20 cellular contexts compared by ENCODE assay signal in the genomic region with DNA sequence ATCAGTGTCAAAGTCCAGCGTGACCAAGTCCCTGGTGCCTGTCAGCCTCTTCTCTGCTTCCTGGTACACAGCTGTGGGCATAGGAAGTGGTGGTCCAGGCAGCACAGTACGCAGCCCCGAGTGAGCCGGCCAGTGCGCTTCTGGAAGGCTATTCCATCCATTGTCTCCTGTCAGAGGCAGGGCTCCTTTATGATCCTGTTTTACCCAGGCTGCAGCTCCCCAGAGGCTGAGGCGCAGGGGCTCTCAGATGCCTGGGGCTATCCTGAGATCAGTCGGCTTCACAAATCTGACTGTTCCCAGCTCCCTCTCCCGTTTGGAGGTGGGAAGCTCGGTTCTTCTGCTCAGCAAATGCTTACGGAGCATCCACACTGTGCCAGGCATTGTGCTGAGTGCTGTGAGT.
A peak's percentile ranks its signal among the peaks of the same experiment; 100 is the strongest.
DNase-seq lines count a peak whose midpoint lies in the region; ATAC-seq and TF ChIP-seq lines count a peak whose summit lies in the region.
"Had no signal": no experiment of that assay in that cellular context is flagged by ENCODE, and none has a peak within 500 bp of the region (broad histone marks: within the 10 kb centered on the region; RNA-seq: fewer than 3 reads in every experiment).

No MANE protein-coding gene starts in this region.

- ATAC-seq in central memory CD8-positive, alpha-beta T cell (replicated peaks; ENCODE audit: extremely low read depth, poor library complexity, severe bottlenecking): no peak
- no peak for ATAC-seq in stimulated activated naive B cell treated with anti-CD40 and anti-IgM and Interleukin-4, amounts not matched to agents 10 μg/mL and 1 μg/mL and 100 μg/mL, for 72 hours (replicated peaks)
- ATAC-seq in HG02973 (IDR thresholded peaks at IDR 0.05; ENCODE audit: unreplicated experiment) (no peak), GM21737 (IDR thresholded peaks at IDR 0.05; ENCODE audit: unreplicated experiment) (no peak)
- ATAC-seq: HCT116, HepG2 had no signal

- intact Hi-C loops in CD4-positive, alpha-beta memory T cell (cut with micrococcal nuclease): no loop called here

- no peaks in the 10 kb centered on the region for H3K9me3 ChIP-seq in CD4-positive, alpha-beta memory T cell (ENCODE audit: control insufficient read depth in 1 of 2, low read length in 2 of 2)
- H3K9me3 ChIP-seq: Caco-2 had no signal

- no peak for DNase-seq in CD4-positive, alpha-beta memory T cell
- DNase-seq in GM03348 (ENCODE audit: low spot score): peak; percentile 2
- no peak for DNase-seq in central memory CD8-positive, alpha-beta T cell (ENCODE audit: low spot score in 2 of 2)
- DNase-seq in stimulated activated naive B cell treated with anti-CD40 and anti-IgM and Interleukin-4, amounts not matched to agents 10 μg/mL and 1 μg/mL and 100 μg/mL, for 72 hours: no peak
- DNase-seq in GM10266 (ENCODE audit: extremely low spot score): no peak
- DNase-seq: C1 segment of cervical spinal cord; Caco-2; CD4-positive, CD25-positive, alpha-beta regulatory T cell; DMS153; DMS79; GOT3; H7; HFFc6; KBM-7 had no signal

- H3K4me3 Mint-ChIP-seq in CD4-positive, alpha-beta memory T cell: no peak overlapping the region
- H3K4me3 Mint-ChIP-seq in central memory CD8-positive, alpha-beta T cell: no peak overlapping the region
- H3K4me3 Mint-ChIP-seq in stimulated activated naive B cell treated with anti-CD40 and anti-IgM and Interleukin-4, amounts not matched to agents 10 μg/mL and 1 μg/mL and 100 μg/mL, for 72 hours: no peak overlapping the region
- H3K4me3 Mint-ChIP-seq: B cell, HFFc6, IgD-negative memory B cell had no signal

- no peak overlapping the region for H3K4me3 ChIP-seq in CD4-positive, alpha-beta memory T cell (ENCODE audit: low read length in 2 of 2)

- peaks cover 34 to 60% (median 43%) of the 10 kb centered on the region in 4 donors for H3K4me1 Mint-ChIP-seq in CD4-positive, alpha-beta memory T cell
- peaks cover 19% of the 10 kb centered on the region for H3K4me1 Mint-ChIP-seq in central memory CD8-positive, alpha-beta T cell
- H3K4me1 Mint-ChIP-seq in stimulated activated naive B cell treated with anti-CD40 and anti-IgM and Interleukin-4, amounts not matched to agents 10 μg/mL and 1 μg/mL and 100 μg/mL, for 72 hours: peaks cover 5 to 9% of the 10 kb centered on the region in 2 donors

- POLR2A ChIA-PET in CD4-positive, alpha-beta memory T cell (lab: Charles Lee; ENCODE audit: partially characterized antibody): interaction anchor here (1.1 to 1.6 kb wide), 2 partner anchors 17 to 33 kb away, joined by 3 to 4 read pairs; no protein-coding TSS in a partner anchor

- H3K27ac ChIP-seq in CD4-positive, alpha-beta memory T cell (ENCODE audit: low read depth, low read length): no peak overlapping the region

- no peak for TF ChIP-seq CTCF in GM10266 (IDR thresholded peaks at IDR 0.05; ENCODE audit: control insufficient read depth, insufficient read depth, low read depth, missing control alignments)

- H3K36me3 Mint-ChIP-seq in CD4-positive, alpha-beta memory T cell: peaks cover 0 to 1% of the 10 kb centered on the region in 2 donors
- H3K36me3 Mint-ChIP-seq in central memory CD8-positive, alpha-beta T cell (ENCODE audit: insufficient read depth): peaks cover 10% of the 10 kb centered on the region
- H3K36me3 Mint-ChIP-seq in stimulated activated naive B cell treated with anti-CD40 and anti-IgM and Interleukin-4, amounts not matched to agents 10 μg/mL and 1 μg/mL and 100 μg/mL, for 72 hours: peaks cover 17 to 26% of the 10 kb centered on the region in 2 donors

- no peaks in the 10 kb centered on the region for H3K27me3 ChIP-seq in CD4-positive, alpha-beta memory T cell (ENCODE audit: insufficient read depth, low read length)

- H3K27ac Mint-ChIP-seq in CD4-positive, alpha-beta memory T cell: peak overlapping the region in 4 of 7 donors; percentile 19 to 61 (median 32)
- peak overlapping the region; percentile 26 for H3K27ac Mint-ChIP-seq in central memory CD8-positive, alpha-beta T cell (ENCODE audit: low read depth)
- H3K27ac Mint-ChIP-seq in stimulated activated naive B cell treated with anti-CD40 and anti-IgM and Interleukin-4, amounts not matched to agents 10 μg/mL and 1 μg/mL and 100 μg/mL, for 72 hours: peak overlapping the region; percentile 75
- H3K27ac Mint-ChIP-seq: B cell, HFFc6 had no signal

- CTCF ChIA-PET in CD4-positive, alpha-beta memory T cell (lab: Charles Lee; ENCODE audit: partially characterized antibody): interaction anchor here (1.0 to 2.1 kb wide), 4 partner anchors 20 to 162 kb away, joined by 3 to 9 read pairs (median 6); no protein-coding TSS in a partner anchor

- peaks cover 48% of the 10 kb centered on the region for H3K4me1 ChIP-seq in CD4-positive, alpha-beta memory T cell (ENCODE audit: insufficient read depth, low read length)
- H3K4me1 ChIP-seq: Caco-2 had no signal

- no peaks in the 10 kb centered on the region for H3K27me3 Mint-ChIP-seq in CD4-positive, alpha-beta memory T cell
- no peaks in the 10 kb centered on the region for H3K27me3 Mint-ChIP-seq in central memory CD8-positive, alpha-beta T cell
- H3K27me3 Mint-ChIP-seq in stimulated activated naive B cell treated with anti-CD40 and anti-IgM and Interleukin-4, amounts not matched to agents 10 μg/mL and 1 μg/mL and 100 μg/mL, for 72 hours: no peaks in the 10 kb centered on the region
- H3K27me3 Mint-ChIP-seq: B cell; CD4-positive, CD25-positive, alpha-beta regulatory T cell had no signal

- H3K36me3 ChIP-seq in CD4-positive, alpha-beta memory T cell (ENCODE audit: insufficient read depth, low read length): no peaks in the 10 kb centered on the region

- peaks cover 0 to 2% (median 0%) of the 10 kb centered on the region in 8 donors for H3K9me3 Mint-ChIP-seq in CD4-positive, alpha-beta memory T cell
- H3K9me3 Mint-ChIP-seq in central memory CD8-positive, alpha-beta T cell: no peaks in the 10 kb centered on the region
- H3K9me3 Mint-ChIP-seq in stimulated activated naive B cell treated with anti-CD40 and anti-IgM and Interleukin-4, amounts not matched to agents 10 μg/mL and 1 μg/mL and 100 μg/mL, for 72 hours: no peaks in the 10 kb centered on the region
- H3K9me3 Mint-ChIP-seq: CD4-positive, CD25-positive, alpha-beta regulatory T cell; HFFc6; IgD-negative memory B cell had no signal
